9 cellular contexts compared by ENCODE assay signal in genomic region chr5:145854651-145855258, GRCh38. TPM values are rescaled to one million over a fixed set of nuclear protein-coding genes. Genes with fewer than 3 reads are reported as not detected.
DNase-seq lines count a peak whose midpoint lies in the region; ATAC-seq and TF ChIP-seq lines count a peak whose summit lies in the region.
"Had no signal": no experiment of that assay in that cellular context is flagged by ENCODE, and none has a peak within 500 bp of the region (broad histone marks: within the 10 kb centered on the region; RNA-seq: fewer than 3 reads in every experiment).

No MANE protein-coding gene starts in this region.

- peak; percentile 55 for DNase-seq in Calu3
- DNase-seq in NCI-H2029 treated with DMSO at 0.1 percent for 48 hours (lab: John Stamatoyannopoulos, UW) = peak; percentile 10
- DNase-seq in mesendoderm = peak; percentile 93
- no peak for DNase-seq in OCI-LY7 (ENCODE audit: low spot score)
- DNase-seq in activated naive CD4-positive, alpha-beta T cell treated with anti-CD3 and anti-CD28 coated beads, Interleukin-2, amount 10 ng/mL, durations not matched to agents 7 days and 5 days = no peak
- no peak for DNase-seq in activated T-cell treated with anti-CD3 and anti-CD28 coated beads for 4 hours
- DNase-seq: activated naive CD8-positive, alpha-beta T cell treated with anti-CD3 and anti-CD28 coated beads for 36 hours had no signal

- H2BK120ac ChIP-seq in mesendoderm (ENCODE audit: low read depth, low read length) = no peak overlapping the region

- H3K4ac ChIP-seq in mesendoderm (ENCODE audit: low read depth, low read length) = no peak overlapping the region

- H2AK5ac ChIP-seq in mesendoderm (ENCODE audit: low read length) = no peak overlapping the region

- H3K27me3 ChIP-seq in mesendoderm (ENCODE audit: insufficient read depth, low read length, poor library complexity) = no peaks in the 10 kb centered on the region

- no peaks in the 10 kb centered on the region for H3K36me3 Mint-ChIP-seq in Calu3 (ENCODE audit: insufficient read depth, unreplicated experiment)
- no peaks in the 10 kb centered on the region for H3K36me3 Mint-ChIP-seq in brain
- H3K36me3 Mint-ChIP-seq in activated naive CD4-positive, alpha-beta T cell treated with anti-CD3 and anti-CD28 coated beads, Interleukin-2, amount 10 ng/mL, durations not matched to agents 7 days and 5 days = no peaks in the 10 kb centered on the region
- H3K36me3 Mint-ChIP-seq: activated naive CD8-positive, alpha-beta T cell treated with anti-CD3 and anti-CD28 coated beads for 36 hours had no signal

- no peaks in the 10 kb centered on the region for H3K9me2 ChIP-seq in OCI-LY7 (ENCODE audit: insufficient read depth, low read length)

- H2BK15ac ChIP-seq in mesendoderm (replicated peaks; ENCODE audit: low read depth) = no peak overlapping the region

- no peak overlapping the region for H3K18ac ChIP-seq in mesendoderm (ENCODE audit: low read length)

- H3K79me1 ChIP-seq in mesendoderm (ENCODE audit: low read length) = no peaks in the 10 kb centered on the region

- no peak overlapping the region for H4K8ac ChIP-seq in mesendoderm (ENCODE audit: low read depth, low read length)

- BruUV-seq in Calu3 (replicated peaks; lab: Mats Ljungman, UMichigan) = no TSS peak
- no TSS peak for BruUV-seq in OCI-LY7 (replicated peaks; lab: Mats Ljungman, UMichigan)

- H3K9ac ChIP-seq in mesendoderm (ENCODE audit: low read length) = no peak overlapping the region

- H2BK5ac ChIP-seq in mesendoderm (ENCODE audit: low read length) = peak overlapping the region; percentile 7

- H3K79me2 ChIP-seq in mesendoderm (ENCODE audit: control insufficient read depth, insufficient read depth, low read length) (no peaks in the 10 kb centered on the region), OCI-LY7 (ENCODE audit: insufficient read depth, low read depth, low read length) (no peaks in the 10 kb centered on the region)

- no peak for ATAC-seq in HG03342 (IDR thresholded peaks at IDR 0.05; ENCODE audit: unreplicated experiment)

- WGBS in mesendoderm (ENCODE audit: extremely low coverage, insufficient coverage, low lambda C conversion rate) = no CpG with 5 or more reads among the region's 2 CpGs

- H3K4me2 ChIP-seq in mesendoderm (ENCODE audit: low read length) (no peak overlapping the region), OCI-LY7 (ENCODE audit: low read length) (no peak overlapping the region)

- H3K27me3 Mint-ChIP-seq in Calu3 (ENCODE audit: unreplicated experiment) (no peaks in the 10 kb centered on the region), brain (peaks cover 4% of the 10 kb centered on the region)
- peaks cover 14% of the 10 kb centered on the region for H3K27me3 Mint-ChIP-seq in activated naive CD4-positive, alpha-beta T cell treated with anti-CD3 and anti-CD28 coated beads, Interleukin-2, amount 10 ng/mL, durations not matched to agents 7 days and 5 days

- POLR2A ChIA-PET in OCI-LY7 (lab: Charles Lee) = interaction anchor here (0.6 to 0.7 kb wide), 2 partner anchors 216 to 1669 kb away, joined by 3 to 4 read pairs; no protein-coding TSS in a partner anchor

- H4K20me1 ChIP-seq in OCI-LY7 (ENCODE audit: insufficient read depth, low read length) = no peaks in the 10 kb centered on the region

- H3K27ac Mint-ChIP-seq in Calu3 (ENCODE audit: unreplicated experiment) (peak overlapping the region; percentile 81), brain (peak overlapping the region in 3 of 5 experiments; percentile 11 to 77 (median 44))
- no peak overlapping the region for H3K27ac Mint-ChIP-seq in activated naive CD4-positive, alpha-beta T cell treated with anti-CD3 and anti-CD28 coated beads, Interleukin-2, amount 10 ng/mL, durations not matched to agents 7 days and 5 days
- H3K27ac Mint-ChIP-seq: activated naive CD8-positive, alpha-beta T cell treated with anti-CD3 and anti-CD28 coated beads for 36 hours had no signal

- no peak overlapping the region for H4K5ac ChIP-seq in mesendoderm (ENCODE audit: low read length)

- H3K9me3 Mint-ChIP-seq in Calu3 (ENCODE audit: low read depth, unreplicated experiment) (no peaks in the 10 kb centered on the region), brain (no peaks in the 10 kb centered on the region)
- no peaks in the 10 kb centered on the region for H3K9me3 Mint-ChIP-seq in activated naive CD4-positive, alpha-beta T cell treated with anti-CD3 and anti-CD28 coated beads, Interleukin-2, amount 10 ng/mL, durations not matched to agents 7 days and 5 days
- H3K9me3 Mint-ChIP-seq: activated naive CD8-positive, alpha-beta T cell treated with anti-CD3 and anti-CD28 coated beads for 36 hours had no signal

- H3K4me3 Mint-ChIP-seq in Calu3 (ENCODE audit: low read depth, unreplicated experiment) = no peak overlapping the region
- H3K4me3 Mint-ChIP-seq in brain = no peak overlapping the region
- no peak overlapping the region for H3K4me3 Mint-ChIP-seq in activated naive CD4-positive, alpha-beta T cell treated with anti-CD3 and anti-CD28 coated beads, Interleukin-2, amount 10 ng/mL, durations not matched to agents 7 days and 5 days
- H3K4me3 Mint-ChIP-seq: activated naive CD8-positive, alpha-beta T cell treated with anti-CD3 and anti-CD28 coated beads for 36 hours had no signal

- TF ChIP-seq CTCF in Calu3 (IDR thresholded peaks at IDR 0.05; ENCODE audit: unreplicated experiment) = no peak
- TF ChIP-seq CTCF in brain (conservative IDR thresholded peaks at IDR 0.05) = no peak
- TF ChIP-seq CTCF in OCI-LY7 (conservative IDR thresholded peaks at IDR 0.05; ENCODE audit: low read length) = no peak

- H3K4me1 ChIP-seq in mesendoderm (ENCODE audit: control insufficient read depth, low read depth, low read length) (peaks cover 7% of the 10 kb centered on the region), OCI-LY7 (ENCODE audit: insufficient read depth, low read length, poor library complexity, severe bottlenecking) (no peaks in the 10 kb centered on the region)

- H3K9me3 ChIP-seq in OCI-LY7 (ENCODE audit: low read length) = no peaks in the 10 kb centered on the region

- H3K27ac ChIP-seq in mesendoderm (ENCODE audit: low read depth, low read length) (no peak overlapping the region), OCI-LY7 (ENCODE audit: low read depth, low read length, poor library complexity, severe bottlenecking) (no peak overlapping the region)

- peaks cover 41% of the 10 kb centered on the region for H3K4me1 Mint-ChIP-seq in Calu3 (ENCODE audit: low read depth, unreplicated experiment)
- peaks cover 36% of the 10 kb centered on the region for H3K4me1 Mint-ChIP-seq in brain
- no peaks in the 10 kb centered on the region for H3K4me1 Mint-ChIP-seq in activated naive CD4-positive, alpha-beta T cell treated with anti-CD3 and anti-CD28 coated beads, Interleukin-2, amount 10 ng/mL, durations not matched to agents 7 days and 5 days

- H3K23ac ChIP-seq in mesendoderm (ENCODE audit: low read length) = no peak overlapping the region

- no peak overlapping the region for H3K4me3 ChIP-seq in mesendoderm (ENCODE audit: low read length)
- H3K4me3 ChIP-seq in OCI-LY7 (ENCODE audit: low read depth, low read length, poor library complexity, severe bottlenecking) = no peak overlapping the region

- H3K56ac ChIP-seq in mesendoderm (ENCODE audit: low read length) = peak overlapping the region; percentile 26

- no peaks in the 10 kb centered on the region for H3K36me3 ChIP-seq in mesendoderm (ENCODE audit: control insufficient read depth, insufficient read depth, low read length)
- no peaks in the 10 kb centered on the region for H3K36me3 ChIP-seq in OCI-LY7 (ENCODE audit: insufficient read depth, low read length)

- CTCF ChIA-PET in Calu3 (lab: Charles Lee) = interaction anchor here (0.9 to 1.5 kb wide), 8 partner anchors 9 to 187 kb away, joined by 3 to 5 read pairs (median 3); partner anchors contain the start of gene PRELID2
- CTCF ChIA-PET in OCI-LY7 (lab: Charles Lee; ENCODE audit: unreplicated experiment) = no interaction called here
- CTCF ChIA-PET in activated naive CD4-positive, alpha-beta T cell treated with anti-CD3 and anti-CD28 coated beads, Interleukin-2, amount 10 ng/mL, durations not matched to agents 7 days and 5 days (lab: Charles Lee) = no interaction called here

- no peak overlapping the region for H2AFZ ChIP-seq in OCI-LY7 (ENCODE audit: low read length)

- intact Hi-C loops in Calu3 (cut with micrococcal nuclease; ENCODE audit: unreplicated experiment) = loop anchor here (5.0 kb wide), 1 partner anchor 128 kb away; no protein-coding TSS in a partner anchor
- intact Hi-C loops in OCI-LY7 (cut with micrococcal nuclease; ENCODE audit: unreplicated experiment) = no loop called here

RNA-seq across cellular contexts. Expression of gene GRXCR2, which starts 18.1 kb away (rescaled TPM):
- total RNA-seq in Calu3 (2022) (not detected in 2 replicates), OCI-LY7 (2022) (not detected in 2 replicates)
- not detected for polyA plus RNA-seq in brain (ENCODE audit: insufficient read depth, low read depth, low replicate concordance)
- polyA plus RNA-seq in mesendoderm (2013, experiment 1 of 2) = 0.01 TPM
- polyA plus RNA-seq in mesendoderm (2013, experiment 2 of 2) = not detected
- not detected in 2 replicates for total RNA-seq in OCI-LY7 (2014; rRNA removed; shearing (Covaris generic))
- total RNA-seq: activated naive CD8-positive, alpha-beta T cell treated with anti-CD3 and anti-CD28 coated beads for 36 hours had no signal

RNA-seq across cellular contexts. Expression of gene PRELID2, which starts 19.6 kb away (rescaled TPM):
- total RNA-seq in Calu3 (2022) (33.2 and 33.4 TPM in 2 replicates), OCI-LY7 (2022) (8.2 and 9.5 TPM in 2 replicates)
- polyA plus RNA-seq in brain (ENCODE audit: insufficient read depth, low read depth, low replicate concordance) = 2.4 TPM
- polyA plus RNA-seq in mesendoderm (2013, experiment 1 of 2) = 4.7 TPM
- 4.5 TPM for polyA plus RNA-seq in mesendoderm (2013, experiment 2 of 2)
- 1.4 and 2.0 TPM in 2 replicates for total RNA-seq in OCI-LY7 (2014; rRNA removed; shearing (Covaris generic))

Comparison
In these comparisons a context has a peak if more than half of its experiments do, and no peak if none do; other contexts are left out.
1. DNase-seq: peak in Calu3 (single experiment), NCI-H2029 treated with DMSO at 0.1 percent for 48 hours (single experiment) and mesendoderm (single experiment); none in OCI-LY7 (single experiment), activated naive CD4-positive, alpha-beta T cell treated with anti-CD3 and anti-CD28 coated beads, Interleukin-2, amount 10 ng/mL, durations not matched to agents 7 days and 5 days (single experiment) and activated T-cell treated with anti-CD3 and anti-CD28 coated beads for 4 hours (single experiment).